Comparison of ENCODE assay signal across 1 cellular context in genomic region chr6:52598123-52598823, GRCh38.
TF ChIP-seq lines count a peak whose summit lies in the region.

No MANE protein-coding gene starts in this region.

TF ChIP-seq in K562, 482 proteins besides CTCF, POLR2A, EP300 and RAD21 (continued from another document and continues in another):
- no peak for TF ChIP-seq PATZ1 (CRISPR knock-in tag; IDR thresholded peaks at IDR 0.05; ENCODE audit: borderline replicate concordance)
- TF ChIP-seq ZNF830 (CRISPR knock-in tag; IDR thresholded peaks at IDR 0.05) = no peak
- no peak for TF ChIP-seq RNF2 (IDR thresholded peaks at IDR 0.05)
- TF ChIP-seq SREBF1 (IDR thresholded peaks at IDR 0.05; ENCODE audit: borderline replicate concordance, low read depth, low read length) = no peak
- no peak for TF ChIP-seq THRAP3 (IDR thresholded peaks at IDR 0.05; ENCODE audit: borderline replicate concordance)
- no peak for TF ChIP-seq PTTG1 (tag; IDR thresholded peaks at IDR 0.05; ENCODE audit: low read depth)
- no peak for TF ChIP-seq NUFIP1 (IDR thresholded peaks at IDR 0.05; ENCODE audit: partially characterized antibody)
- no peak for TF ChIP-seq RFX7 (CRISPR knock-in tag; IDR thresholded peaks at IDR 0.05)
- TF ChIP-seq, protein P1, sequence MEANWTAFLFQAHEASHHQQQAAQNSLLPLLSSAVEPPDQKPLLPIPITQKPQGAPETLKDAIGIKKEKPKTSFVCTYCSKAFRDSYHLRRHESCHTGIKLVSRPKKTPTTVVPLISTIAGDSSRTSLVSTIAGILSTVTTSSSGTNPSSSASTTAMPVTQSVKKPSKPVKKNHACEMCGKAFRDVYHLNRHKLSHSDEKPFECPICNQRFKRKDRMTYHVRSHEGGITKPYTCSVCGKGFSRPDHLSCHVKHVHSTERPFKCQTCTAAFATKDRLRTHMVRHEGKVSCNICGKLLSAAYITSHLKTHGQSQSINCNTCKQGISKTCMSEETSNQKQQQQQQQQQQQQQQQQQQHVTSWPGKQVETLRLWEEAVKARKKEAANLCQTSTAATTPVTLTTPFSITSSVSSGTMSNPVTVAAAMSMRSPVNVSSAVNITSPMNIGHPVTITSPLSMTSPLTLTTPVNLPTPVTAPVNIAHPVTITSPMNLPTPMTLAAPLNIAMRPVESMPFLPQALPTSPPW (CRISPR knock-in tag; IDR thresholded peaks at IDR 0.05) = no peak
- no peak for TF ChIP-seq ZBTB8A (IDR thresholded peaks at IDR 0.05; ENCODE audit: partially characterized antibody)
- TF ChIP-seq KLF16 (IDR thresholded peaks at IDR 0.05) = 0 out of 2 replicates have a peak, but pooled peaks have one; percentile 20
- TF ChIP-seq ESRRA (IDR thresholded peaks at IDR 0.05; ENCODE audit: borderline replicate concordance, low read depth) = 0 out of 2 replicates have a peak, but pooled peaks have one; percentile 19
- TF ChIP-seq, protein P2, sequence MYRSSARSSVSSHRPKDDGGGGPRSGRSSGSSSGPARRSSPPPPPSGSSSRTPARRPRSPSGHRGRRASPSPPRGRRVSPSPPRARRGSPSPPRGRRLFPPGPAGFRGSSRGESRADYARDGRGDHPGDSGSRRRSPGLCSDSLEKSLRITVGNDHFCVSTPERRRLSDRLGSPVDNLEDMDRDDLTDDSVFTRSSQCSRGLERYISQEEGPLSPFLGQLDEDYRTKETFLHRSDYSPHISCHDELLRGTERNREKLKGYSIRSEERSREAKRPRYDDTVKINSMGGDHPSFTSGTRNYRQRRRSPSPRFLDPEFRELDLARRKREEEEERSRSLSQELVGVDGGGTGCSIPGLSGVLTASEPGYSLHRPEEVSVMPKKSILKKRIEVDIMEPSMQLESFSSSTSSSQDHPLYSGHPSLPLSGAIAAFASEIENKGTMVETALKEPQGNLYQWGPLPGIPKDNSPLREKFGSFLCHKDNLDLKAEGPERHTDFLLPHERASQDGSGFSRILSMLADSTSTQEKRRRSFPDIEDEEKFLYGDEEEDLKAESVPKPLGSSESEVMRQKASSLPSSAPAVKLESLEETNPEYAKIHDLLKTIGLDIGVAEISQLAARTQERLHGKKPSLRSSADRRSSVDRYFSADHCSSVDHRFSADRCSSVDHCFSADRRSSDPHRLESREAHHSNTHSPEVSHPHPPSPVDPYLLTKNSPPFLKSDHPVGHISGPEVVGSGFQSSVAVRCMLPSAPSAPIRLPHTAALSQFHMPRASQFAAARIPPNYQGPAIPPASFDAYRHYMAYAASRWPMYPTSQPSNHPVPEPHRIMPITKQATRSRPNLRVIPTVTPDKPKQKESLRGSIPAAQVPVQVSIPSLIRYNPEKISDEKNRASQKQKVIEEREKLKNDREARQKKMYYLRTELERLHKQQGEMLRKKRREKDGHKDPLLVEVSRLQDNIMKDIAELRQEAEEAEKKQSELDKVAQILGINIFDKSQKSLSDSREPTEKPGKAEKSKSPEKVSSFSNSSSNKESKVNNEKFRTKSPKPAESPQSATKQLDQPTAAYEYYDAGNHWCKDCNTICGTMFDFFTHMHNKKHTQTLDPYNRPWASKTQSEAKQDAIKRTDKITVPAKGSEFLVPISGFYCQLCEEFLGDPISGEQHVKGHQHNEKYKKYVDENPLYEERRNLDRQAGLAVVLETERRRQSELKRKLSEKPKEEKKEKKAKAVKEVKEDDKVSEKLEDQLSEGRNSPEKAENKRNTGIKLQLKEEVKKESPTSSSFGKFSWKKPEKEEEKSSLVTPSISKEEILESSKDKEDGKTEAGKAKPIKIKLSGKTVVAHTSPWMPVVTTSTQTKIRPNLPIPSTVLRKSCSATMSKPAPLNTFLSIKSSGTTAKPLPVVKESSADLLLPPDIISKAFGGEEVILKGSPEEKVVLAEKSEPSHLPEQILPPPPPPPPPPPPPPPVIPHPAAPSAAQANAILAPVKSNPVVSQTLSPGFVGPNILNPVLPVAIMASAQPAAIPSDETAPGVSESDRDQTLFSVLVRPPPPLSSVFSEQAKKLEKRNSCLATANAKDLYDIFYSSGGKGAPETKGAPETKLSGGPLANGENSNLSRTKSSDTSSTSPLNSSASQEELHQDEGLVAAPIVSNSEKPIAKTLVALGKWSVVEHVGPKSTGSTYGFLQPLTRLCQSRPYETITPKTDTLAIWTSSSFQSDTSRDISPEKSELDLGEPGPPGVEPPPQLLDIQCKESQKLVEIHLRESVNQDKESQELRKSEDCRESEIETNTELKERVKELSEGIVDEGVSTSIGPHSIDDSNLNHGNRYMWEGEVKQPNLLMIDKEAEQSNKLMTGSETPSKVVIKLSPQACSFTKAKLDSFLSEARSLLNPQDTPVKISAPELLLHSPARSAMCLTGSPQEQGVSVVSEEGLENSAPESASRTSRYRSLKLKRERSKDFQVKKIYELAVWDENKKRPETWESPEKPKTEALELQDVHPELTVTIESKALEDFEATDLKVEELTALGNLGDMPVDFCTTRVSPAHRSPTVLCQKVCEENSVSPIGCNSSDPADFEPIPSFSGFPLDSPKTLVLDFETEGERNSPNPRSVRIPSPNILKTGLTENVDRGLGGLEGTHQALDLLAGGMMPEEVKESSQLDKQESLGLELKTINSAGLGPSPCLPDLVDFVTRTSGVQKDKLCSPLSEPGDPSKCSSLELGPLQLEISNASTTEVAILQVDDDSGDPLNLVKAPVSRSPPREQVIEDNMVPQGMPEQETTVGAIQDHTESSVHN (IDR thresholded peaks at IDR 0.05; ENCODE audit: borderline replicate concordance in 1 of 2, low read depth in 1 of 2) = no peak
- TF ChIP-seq KLF6 (CRISPR knock-in tag; IDR thresholded peaks at IDR 0.05; ENCODE audit: borderline replicate concordance) = no peak
- TF ChIP-seq ZNF354B (CRISPR knock-in tag; IDR thresholded peaks at IDR 0.05) = no peak
- no peak for TF ChIP-seq ZBTB1 (CRISPR knock-in tag; IDR thresholded peaks at IDR 0.05; ENCODE audit: borderline replicate concordance, low read depth)
- no peak for TF ChIP-seq MCM2 (IDR thresholded peaks at IDR 0.05; ENCODE audit: low read depth)
- no peak for TF ChIP-seq TCF15 (CRISPR knock-in tag; IDR thresholded peaks at IDR 0.05)
- TF ChIP-seq SMARCB1 (IDR thresholded peaks at IDR 0.05; ENCODE audit: insufficient read length, low read depth) = no peak
- TF ChIP-seq, protein P3, sequence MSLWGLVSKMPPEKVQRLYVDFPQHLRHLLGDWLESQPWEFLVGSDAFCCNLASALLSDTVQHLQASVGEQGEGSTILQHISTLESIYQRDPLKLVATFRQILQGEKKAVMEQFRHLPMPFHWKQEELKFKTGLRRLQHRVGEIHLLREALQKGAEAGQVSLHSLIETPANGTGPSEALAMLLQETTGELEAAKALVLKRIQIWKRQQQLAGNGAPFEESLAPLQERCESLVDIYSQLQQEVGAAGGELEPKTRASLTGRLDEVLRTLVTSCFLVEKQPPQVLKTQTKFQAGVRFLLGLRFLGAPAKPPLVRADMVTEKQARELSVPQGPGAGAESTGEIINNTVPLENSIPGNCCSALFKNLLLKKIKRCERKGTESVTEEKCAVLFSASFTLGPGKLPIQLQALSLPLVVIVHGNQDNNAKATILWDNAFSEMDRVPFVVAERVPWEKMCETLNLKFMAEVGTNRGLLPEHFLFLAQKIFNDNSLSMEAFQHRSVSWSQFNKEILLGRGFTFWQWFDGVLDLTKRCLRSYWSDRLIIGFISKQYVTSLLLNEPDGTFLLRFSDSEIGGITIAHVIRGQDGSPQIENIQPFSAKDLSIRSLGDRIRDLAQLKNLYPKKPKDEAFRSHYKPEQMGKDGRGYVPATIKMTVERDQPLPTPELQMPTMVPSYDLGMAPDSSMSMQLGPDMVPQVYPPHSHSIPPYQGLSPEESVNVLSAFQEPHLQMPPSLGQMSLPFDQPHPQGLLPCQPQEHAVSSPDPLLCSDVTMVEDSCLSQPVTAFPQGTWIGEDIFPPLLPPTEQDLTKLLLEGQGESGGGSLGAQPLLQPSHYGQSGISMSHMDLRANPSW (CRISPR knock-in tag; IDR thresholded peaks at IDR 0.05) = no peak
- TF ChIP-seq HOMEZ (CRISPR knock-in tag; IDR thresholded peaks at IDR 0.05) = no peak
- TF ChIP-seq, protein P4, sequence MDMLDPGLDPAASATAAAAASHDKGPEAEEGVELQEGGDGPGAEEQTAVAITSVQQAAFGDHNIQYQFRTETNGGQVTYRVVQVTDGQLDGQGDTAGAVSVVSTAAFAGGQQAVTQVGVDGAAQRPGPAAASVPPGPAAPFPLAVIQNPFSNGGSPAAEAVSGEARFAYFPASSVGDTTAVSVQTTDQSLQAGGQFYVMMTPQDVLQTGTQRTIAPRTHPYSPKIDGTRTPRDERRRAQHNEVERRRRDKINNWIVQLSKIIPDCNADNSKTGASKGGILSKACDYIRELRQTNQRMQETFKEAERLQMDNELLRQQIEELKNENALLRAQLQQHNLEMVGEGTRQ (CRISPR knock-in tag; IDR thresholded peaks at IDR 0.05) = no peak
